15 cellular contexts compared by ENCODE assay signal in the genomic region with DNA sequence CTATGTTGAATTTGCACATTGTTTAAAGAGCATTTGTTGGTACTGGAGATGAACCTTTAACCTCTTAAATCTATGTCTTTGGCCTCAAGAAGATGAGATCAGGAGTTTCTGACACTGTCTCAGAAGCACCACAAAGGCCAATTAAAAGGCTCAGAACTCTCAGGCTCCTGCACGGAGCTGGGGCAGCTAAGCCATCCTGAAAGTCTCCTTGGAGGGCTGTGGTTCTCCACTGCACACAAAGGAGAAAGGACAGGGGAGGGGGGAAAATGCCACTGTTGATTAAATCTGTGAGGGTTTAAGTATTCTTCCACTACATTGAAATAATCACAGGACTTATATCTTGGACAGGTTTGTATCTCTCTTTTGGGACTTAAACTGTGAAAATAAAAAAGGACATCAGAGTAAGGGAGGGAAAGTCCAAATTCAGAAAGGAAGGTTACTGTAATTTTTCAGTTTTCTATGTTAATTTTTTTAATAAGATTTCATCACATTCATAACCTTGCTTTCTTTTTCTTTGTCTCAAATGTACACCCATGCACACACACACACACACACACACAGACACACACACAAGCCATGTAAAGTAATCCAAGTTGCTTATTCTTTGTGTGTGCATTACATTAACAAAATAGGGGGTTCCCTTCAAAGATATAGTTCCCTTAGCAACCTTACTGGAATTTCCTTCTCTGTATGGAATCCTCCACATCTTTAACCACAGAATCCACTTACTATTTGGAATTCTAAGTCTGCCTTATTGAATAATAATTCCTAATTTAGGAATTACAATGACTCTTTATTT. TPM values are rescaled to one million over a fixed set of nuclear protein-coding genes. Genes with fewer than 3 reads are reported as not detected.
DNase-seq lines count a peak whose midpoint lies in the region; TF ChIP-seq lines count a peak whose summit lies in the region.
"Had no signal": no experiment of that assay in that cellular context is flagged by ENCODE, and none has a peak within 500 bp of the region (broad histone marks: within the 10 kb centered on the region; RNA-seq: fewer than 3 reads in every experiment).

No MANE protein-coding gene starts in this region.

- H2AFZ ChIP-seq in neuron (ENCODE audit: low read depth, low read length): peak overlapping the region; percentile 39

- H3K36me3 ChIP-seq in HAP-1 (replicated peaks) (no peaks in the 10 kb centered on the region), neuron (ENCODE audit: insufficient read depth, low read length) (no peaks in the 10 kb centered on the region)

- H3K27ac ChIP-seq in substantia nigra (ENCODE audit: low read depth, low read length, poor library complexity, severe bottlenecking): no peak overlapping the region

- no peaks in the 10 kb centered on the region for H3K27me3 Mint-ChIP-seq in brain

- DNase-seq in EH (ENCODE audit: low read depth): peak; percentile 43
- peak; percentile 59 to 76 for DNase-seq in HAP-1 (ENCODE audit: low spot score in 2 of 2)
- no peak for DNase-seq in activated naive CD4-positive, alpha-beta T cell treated with Interleukin-2 at 50 U/mL for 16 hours
- DNase-seq in NCI-H82 treated with DMSO at 0.1 percent for 48 hours (lab: John Stamatoyannopoulos, UW; ENCODE audit: unreplicated experiment): no peak
- no peak for DNase-seq in NCI-H1092 (lab: John Stamatoyannopoulos, UW)
- no peak for DNase-seq in substantia nigra (lab: John Stamatoyannopoulos, UW)
- DNase-seq: Caco-2, H9, MV-4-11, NCI-H1436, NCI-H2081, NCI-H524 had no signal

- TF ChIP-seq CTCF in brain (conservative IDR thresholded peaks at IDR 0.05): no peak

- H3K27me3 ChIP-seq in HAP-1 (ENCODE audit: low read depth): no peaks in the 10 kb centered on the region
- H3K27me3 ChIP-seq in neuron (ENCODE audit: insufficient read depth, low read length): no peaks in the 10 kb centered on the region

- H3K36me3 Mint-ChIP-seq in brain: no peaks in the 10 kb centered on the region

- H3K4me3 ChIP-seq in HAP-1: no peak overlapping the region
- no peak overlapping the region for H3K4me3 ChIP-seq in neuron (ENCODE audit: low read length)

- H3K9me3 ChIP-seq in HAP-1: no peaks in the 10 kb centered on the region
- H3K9me3 ChIP-seq in neuron (ENCODE audit: low read length): no peaks in the 10 kb centered on the region
- H3K9me3 ChIP-seq: Caco-2 had no signal

- H3K4me1 ChIP-seq in HAP-1: peaks cover 21% of the 10 kb centered on the region
- peaks cover 31% of the 10 kb centered on the region for H3K4me1 ChIP-seq in neuron (ENCODE audit: insufficient read depth, low read length)
- H3K4me1 ChIP-seq: Caco-2 had no signal

- in situ Hi-C loops in HAP-1 (cut with MboI; ENCODE audit: low sequenced_read_pairs): no loop called here

- H3K27ac Mint-ChIP-seq in brain: peak overlapping the region; percentile 20 to 98 (median 77)
- H3K27ac Mint-ChIP-seq: H9, IgD-negative memory B cell had no signal

- H3K4me1 Mint-ChIP-seq in brain: peaks cover 45% of the 10 kb centered on the region
- H3K4me1 Mint-ChIP-seq: H9, IgD-negative memory B cell had no signal

- peaks cover 0 to 9% (median 0%) of the 10 kb centered on the region in 5 experiments for H3K9me3 Mint-ChIP-seq in brain
- H3K9me3 Mint-ChIP-seq: H9 had no signal

- peak overlapping the region in 2 of 5 experiments; percentile 1 to 41 for H3K4me3 Mint-ChIP-seq in brain
- H3K4me3 Mint-ChIP-seq: H9, IgD-negative memory B cell had no signal

RNA-seq across cellular contexts. Expression of a gene that starts 32.9 kb away (rescaled TPM):
- polyA plus RNA-seq in brain (ENCODE audit: insufficient read depth, low read depth, low replicate concordance): 1.6 TPM
- polyA plus RNA-seq: IgD-negative memory B cell had no signal

Comparison
In these comparisons a context has a peak if more than half of its experiments do, and no peak if none do; other contexts are left out.
1. DNase-seq: peak in EH (single experiment) and HAP-1 (2 of 2); none in activated naive CD4-positive, alpha-beta T cell treated with Interleukin-2 at 50 U/mL for 16 hours (single experiment), NCI-H82 treated with DMSO at 0.1 percent for 48 hours (single experiment), NCI-H1092 (single experiment) and substantia nigra (0 of 49).